17 cellular contexts compared by ENCODE assay signal in genomic region chr2:85019121-85019520, GRCh38. TPM values are rescaled to one million over a fixed set of nuclear protein-coding genes. Genes with fewer than 3 reads are reported as not detected.
DNase-seq lines count a peak whose midpoint lies in the region; ATAC-seq and TF ChIP-seq lines count a peak whose summit lies in the region.
"Had no signal": no experiment of that assay in that cellular context is flagged by ENCODE, and none has a peak within 500 bp of the region (broad histone marks: within the 10 kb centered on the region; RNA-seq: fewer than 3 reads in every experiment).

No MANE protein-coding gene starts in this region.

- peak overlapping the region; percentile 16; the same call in 1 of the 2 replicates for H3K4me2 ChIP-seq in PC-9
- H3K4me2 ChIP-seq in trophoblast cell (ENCODE audit: low read length): no peak overlapping the region

- no peaks in the 10 kb centered on the region for H3K27me3 ChIP-seq in PC-9 (ENCODE audit: insufficient read depth, low read depth)
- H3K27me3 ChIP-seq in trophoblast cell (ENCODE audit: insufficient read depth, low read length): no peaks in the 10 kb centered on the region
- no peaks in the 10 kb centered on the region for H3K27me3 ChIP-seq in tibial nerve
- H3K27me3 ChIP-seq: MG63, stomach had no signal

- H3K4me1 ChIP-seq in PC-9 (replicated peaks; ENCODE audit: insufficient read depth) (peaks cover 35% of the 10 kb centered on the region), trophoblast cell (ENCODE audit: control insufficient read depth in 1 of 2, insufficient read depth in 2 of 2, low read length in 2 of 2) (peaks cover 0 to 3% of the 10 kb centered on the region in 2 experiments), tibial nerve (peaks cover 0 to 60% (median 26%) of the 10 kb centered on the region in 4 donors)

- H4K20me1 ChIP-seq in PC-9 (ENCODE audit: insufficient read depth): peaks cover 55% of the 10 kb centered on the region

- no peak overlapping the region for H4K12ac ChIP-seq in trophoblast cell (ENCODE audit: low read depth, low read length)

- H3K9me3 ChIP-seq in PC-9 (ENCODE audit: insufficient read depth, low read depth): no peaks in the 10 kb centered on the region
- H3K9me3 ChIP-seq in trophoblast cell (ENCODE audit: insufficient read depth, low read depth, low read length): no peaks in the 10 kb centered on the region
- H3K9me3 ChIP-seq in tibial nerve: no peaks in the 10 kb centered on the region
- H3K9me3 ChIP-seq: MG63, stomach had no signal

- H2BK5ac ChIP-seq in trophoblast cell (ENCODE audit: low read depth, low read length, poor library complexity): no peak overlapping the region

- H2BK120ac ChIP-seq in trophoblast cell (ENCODE audit: insufficient read depth, low read length, poor library complexity): no peak overlapping the region

- peak overlapping the region; percentile 73 for H3K27ac ChIP-seq in PC-9
- H3K27ac ChIP-seq in trophoblast cell (ENCODE audit: low read depth, low read length): no peak overlapping the region
- H3K27ac ChIP-seq in tibial nerve: peak overlapping the region in 2 of 4 donors; percentile 8 to 20

- H3K79me2 ChIP-seq in PC-9 (ENCODE audit: low read depth) (peaks cover 93% of the 10 kb centered on the region), trophoblast cell (ENCODE audit: control insufficient read depth, insufficient read depth, low read length, poor library complexity) (peaks cover 5% of the 10 kb centered on the region)

- H2AFZ ChIP-seq in PC-9 (no peak overlapping the region), trophoblast cell (ENCODE audit: insufficient read depth, low read length, poor library complexity) (no peak overlapping the region)

- TF ChIP-seq EP300 in tibial nerve (IDR thresholded peaks at IDR 0.05): no peak

- CTCF ChIA-PET in PC-9 (lab: Charles Lee): interaction anchor here (0.6 kb wide), 1 partner anchor 22 kb away, joined by 15 read pairs; no protein-coding TSS in a partner anchor

- H4K91ac ChIP-seq in trophoblast cell (ENCODE audit: low read depth, low read length): no peak overlapping the region

- H3K79me1 ChIP-seq in trophoblast cell (ENCODE audit: low read length): no peaks in the 10 kb centered on the region

- no TSS peak for BruUV-seq in PC-9 (replicated peaks; lab: Mats Ljungman, UMichigan)

- DNase-seq in DMS53 (lab: John Stamatoyannopoulos, UW) (peak; percentile 39), DMS53 treated with DMSO at 0.1 percent for 48 hours (lab: John Stamatoyannopoulos, UW; ENCODE audit: unreplicated experiment) (no peak), PC-9 (peak in 1 of 2 experiments; percentile 91), epithelial cell of esophagus (ENCODE audit: low read depth) (peak; percentile 83), trophoblast cell (peak; percentile 33 to 79), tibial nerve (ENCODE audit: low spot score in 2 of 2) (no peak)
- DNase-seq: 8988T; activated CD4-positive, alpha-beta T cell treated with anti-CD3 and anti-CD28 coated beads for 1 hour; amygdala; CD8-positive, alpha-beta memory T cell; MG63; NCI-H2029; NCI-H524 treated with DMSO at 0.1 percent for 48 hours; stomach had no signal

- H2BK12ac ChIP-seq in trophoblast cell (ENCODE audit: low read length): no peak overlapping the region

- peaks cover 51% of the 10 kb centered on the region for H3F3A ChIP-seq in PC-9 (ENCODE audit: insufficient read depth, low read depth)

- no peak for TF ChIP-seq CTCF in PC-9 (conservative IDR thresholded peaks at IDR 0.05)
- no peak for TF ChIP-seq CTCF in epithelial cell of esophagus (IDR thresholded peaks at IDR 0.05; ENCODE audit: insufficient read depth, low read depth, low read length, missing control alignments)
- TF ChIP-seq CTCF in tibial nerve (IDR thresholded peaks at IDR 0.05): no peak

- no peak for ATAC-seq in GM18858 (IDR thresholded peaks at IDR 0.05; ENCODE audit: unreplicated experiment)
- ATAC-seq in GM21367 (IDR thresholded peaks at IDR 0.05; ENCODE audit: unreplicated experiment): no peak

- no peak overlapping the region for H3K14ac ChIP-seq in trophoblast cell (ENCODE audit: low read length)

- intact Hi-C loops in PC-9 (cut with micrococcal nuclease; ENCODE audit: unreplicated experiment): no loop called here

- H3K4me3 ChIP-seq in PC-9: no peak overlapping the region
- no peak overlapping the region for H3K4me3 ChIP-seq in epithelial cell of esophagus (ENCODE audit: low read length)
- H3K4me3 ChIP-seq in trophoblast cell (ENCODE audit: low read depth, low read length): no peak overlapping the region
- H3K4me3 ChIP-seq in tibial nerve: no peak overlapping the region
- H3K4me3 ChIP-seq: MG63, skin epidermis, stomach had no signal

- no peak for TF ChIP-seq POLR2A in tibial nerve (IDR thresholded peaks at IDR 0.05)

- H3K23ac ChIP-seq in trophoblast cell (ENCODE audit: low read length): no peak overlapping the region

- no peak overlapping the region for H2AK5ac ChIP-seq in trophoblast cell (ENCODE audit: low read length)

- H3K9ac ChIP-seq in trophoblast cell (ENCODE audit: low read length): no peak overlapping the region

- H3K9me2 ChIP-seq in PC-9 (ENCODE audit: insufficient read depth): no peaks in the 10 kb centered on the region

- POLR2A ChIA-PET in PC-9 (lab: Charles Lee; ENCODE audit: unreplicated experiment): interaction anchor here (0.7 kb wide), 1 partner anchor 31 kb away, joined by 4 read pairs; no protein-coding TSS in a partner anchor

- no peak overlapping the region for H3K4ac ChIP-seq in trophoblast cell (ENCODE audit: low read depth, low read length)

- no peak overlapping the region for H3K18ac ChIP-seq in trophoblast cell (ENCODE audit: low read length)

- H4K8ac ChIP-seq in trophoblast cell (ENCODE audit: low read depth, low read length): no peak overlapping the region

- no peaks in the 10 kb centered on the region; the same call in 1 of the 2 replicates for H3K36me3 ChIP-seq in PC-9 (ENCODE audit: low read depth)
- peaks cover 0 to 2% of the 10 kb centered on the region in 2 experiments for H3K36me3 ChIP-seq in trophoblast cell (ENCODE audit: control insufficient read depth in 1 of 2, insufficient read depth in 2 of 2, low read length in 2 of 2)
- H3K36me3 ChIP-seq in tibial nerve: no peaks in the 10 kb centered on the region

RNA-seq across cellular contexts. Expression of gene KCMF1, which starts 48.2 kb away (rescaled TPM):
- total RNA-seq in PC-9 (2021): 95.3 and 97.8 TPM in 2 replicates
- 43.3 and 44.7 TPM in 2 replicates for polyA plus RNA-seq in trophoblast cell (2013)
- total RNA-seq in tibial nerve: 10 to 100 TPM; 22.9 to 35.1 (median 29.7) TPM

Comparison
In these comparisons a context has a peak if more than half of its experiments do, and no peak if none do; other contexts are left out.
1. DNase-seq: peak in DMS53 (single experiment), epithelial cell of esophagus (single experiment) and trophoblast cell (2 of 2); none in DMS53 treated with DMSO at 0.1 percent for 48 hours (single experiment) and tibial nerve (0 of 2).